ENCODE assay signal across 8 cellular contexts in the genomic region with DNA sequence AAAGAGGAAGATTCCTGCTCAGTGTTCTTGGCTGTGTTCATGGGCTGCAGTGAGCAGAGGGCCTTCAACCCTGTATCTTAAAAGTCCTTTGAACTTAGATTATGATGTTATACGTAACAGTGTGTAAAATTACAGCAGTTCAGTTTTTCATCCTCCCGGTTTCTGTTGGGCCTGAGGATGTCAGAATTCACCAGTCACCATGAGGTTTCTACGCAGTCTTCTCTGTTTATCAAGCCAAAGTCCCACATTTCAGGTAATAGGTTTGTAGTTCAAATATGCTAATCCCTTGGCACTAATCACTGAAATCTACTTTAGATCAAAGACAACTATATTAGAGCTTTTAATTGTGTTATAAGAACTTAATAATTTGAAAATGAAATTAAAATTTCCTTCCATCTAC.
"Had no signal": no experiment of that assay in that cellular context is flagged by ENCODE, and none has a peak within 500 bp of the region (broad histone marks: within the 10 kb centered on the region; RNA-seq: fewer than 3 reads in every experiment).

No MANE protein-coding gene starts in this region.

- DNase-seq: GOT3, H9, HCEC 1CT, KG1 had no signal

- H2AFZ ChIP-seq: GM23248 had no signal

- H3K27ac Mint-ChIP-seq: H9 had no signal

- FAIRE-seq: HTR-8/SVneo, K562 had no signal

- H3K4me3 ChIP-seq: GM23248, K562 had no signal

- H3K27ac ChIP-seq: GM23248, HL-60 had no signal

- H3K4me1 Mint-ChIP-seq: H9 had no signal

- ATAC-seq: K562 had no signal

- H3K4me3 Mint-ChIP-seq: H9 had no signal

- H3K9ac ChIP-seq: GM23248 had no signal
